In the genomic region with DNA sequence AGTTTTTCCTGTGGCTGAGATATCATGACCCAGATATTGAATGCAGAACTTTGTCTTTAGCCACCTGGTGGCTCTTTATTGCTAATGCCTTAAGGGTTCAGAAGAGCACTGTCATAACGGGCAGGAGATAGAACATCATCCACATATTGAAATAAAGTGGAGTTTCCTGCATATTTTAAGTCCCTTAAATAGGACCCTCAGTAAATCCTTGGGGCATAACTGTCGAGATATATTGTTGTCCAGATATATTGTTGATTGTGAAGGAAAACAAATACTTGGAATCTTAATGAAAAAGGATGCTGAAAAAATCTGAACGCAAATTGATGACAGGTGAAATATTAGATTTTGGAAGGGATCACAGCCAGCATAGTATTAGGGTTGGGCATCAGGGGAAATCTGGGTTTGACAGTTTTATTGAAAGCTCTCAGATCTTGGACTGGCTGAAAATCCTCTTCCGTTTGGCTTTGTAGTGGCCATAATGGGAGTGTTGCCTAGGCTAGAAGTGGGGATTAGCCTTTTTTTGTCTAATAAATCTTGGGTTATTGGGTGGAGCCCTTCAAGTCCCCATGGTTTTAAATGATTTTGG, we compare ENCODE assay signal across 9 cellular contexts. TPM values are rescaled to one million over a fixed set of nuclear protein-coding genes. Genes with fewer than 3 reads are reported as not detected.
DNase-seq lines count a peak whose midpoint lies in the region; ATAC-seq and TF ChIP-seq lines count a peak whose summit lies in the region.
"Had no signal": no experiment of that assay in that cellular context is flagged by ENCODE, and none has a peak within 500 bp of the region (broad histone marks: within the 10 kb centered on the region; RNA-seq: fewer than 3 reads in every experiment).

No MANE protein-coding gene starts in this region.

- H3K4me1 Mint-ChIP-seq in activated T-helper 2 cell treated with anti-CD3 and anti-CD28 coated beads, Interferon-gamma antibody, Interleukin-2, Interleukin-4, amounts not matched to agents 10 μg/mL and 5 μg/mL and 100 μg/mL, durations not matched to agents 14 hours and 24 hours and 36 hours (ENCODE audit: low read depth), result peaks cover 6% of the 10 kb centered on the region

- no peaks in the 10 kb centered on the region for H3K9me3 ChIP-seq in left ventricle myocardium inferior (replicated peaks)
- H3K9me3 ChIP-seq in MG63, result no peaks in the 10 kb centered on the region

- no peaks in the 10 kb centered on the region for H3K9me3 Mint-ChIP-seq in activated T-helper 2 cell treated with anti-CD3 and anti-CD28 coated beads, Interferon-gamma antibody, Interleukin-2, Interleukin-4, amounts not matched to agents 10 μg/mL and 5 μg/mL and 100 μg/mL, durations not matched to agents 14 hours and 24 hours and 36 hours

- TF ChIP-seq CTCF in C4-2B (conservative IDR thresholded peaks at IDR 0.05), result peak; percentile 51
- peak; percentile 57 for TF ChIP-seq CTCF in left ventricle myocardium inferior (IDR thresholded peaks at IDR 0.05; ENCODE audit: borderline replicate concordance)

- peaks cover 100% of the 10 kb centered on the region for H3K27me3 ChIP-seq in left ventricle myocardium inferior (ENCODE audit: low read depth)
- H3K27me3 ChIP-seq in MG63, result no peaks in the 10 kb centered on the region

- H3K27ac ChIP-seq in C4-2B (no peak overlapping the region), left ventricle myocardium inferior (replicated peaks) (no peak overlapping the region)

- peaks cover 4% of the 10 kb centered on the region for H3K36me3 Mint-ChIP-seq in activated T-helper 2 cell treated with anti-CD3 and anti-CD28 coated beads, Interferon-gamma antibody, Interleukin-2, Interleukin-4, amounts not matched to agents 10 μg/mL and 5 μg/mL and 100 μg/mL, durations not matched to agents 14 hours and 24 hours and 36 hours (ENCODE audit: low read depth)

- H3K27ac Mint-ChIP-seq in activated T-helper 2 cell treated with anti-CD3 and anti-CD28 coated beads, Interferon-gamma antibody, Interleukin-2, Interleukin-4, amounts not matched to agents 10 μg/mL and 5 μg/mL and 100 μg/mL, durations not matched to agents 14 hours and 24 hours and 36 hours, result no peak overlapping the region

- ATAC-seq in GM18870 (IDR thresholded peaks at IDR 0.05; ENCODE audit: unreplicated experiment), result peak; percentile 79
- ATAC-seq in HG03159 (IDR thresholded peaks at IDR 0.05; ENCODE audit: unreplicated experiment), result peak; percentile 93
- peak; percentile 92 for ATAC-seq in SK-N-SH treated with all-trans-retinoic acid at 6 μM for 48 hours

- intact Hi-C loops in left ventricle myocardium inferior (cut with micrococcal nuclease), result no loop called here
- intact Hi-C loops in activated T-helper 2 cell treated with anti-CD3 and anti-CD28 coated beads, Interferon-gamma antibody, Interleukin-2, Interleukin-4, amounts not matched to agents 10 μg/mL and 5 μg/mL and 100 μg/mL, durations not matched to agents 14 hours and 24 hours and 36 hours (cut with micrococcal nuclease), result no loop called here

- H3K4me3 ChIP-seq in left ventricle myocardium inferior (no peak overlapping the region), MG63 (no peak overlapping the region)
- H3K4me3 ChIP-seq: lung had no signal

- H3K4me3 Mint-ChIP-seq in activated T-helper 2 cell treated with anti-CD3 and anti-CD28 coated beads, Interferon-gamma antibody, Interleukin-2, Interleukin-4, amounts not matched to agents 10 μg/mL and 5 μg/mL and 100 μg/mL, durations not matched to agents 14 hours and 24 hours and 36 hours (ENCODE audit: low read depth), result no peak overlapping the region

- H3K4me1 ChIP-seq in left ventricle myocardium inferior, result no peaks in the 10 kb centered on the region

- DNase-seq in left ventricle myocardium inferior, result no peak
- DNase-seq in activated T-helper 2 cell treated with anti-CD3 and anti-CD28 coated beads, Interferon-gamma antibody, Interleukin-2, Interleukin-4, amounts not matched to agents 10 μg/mL and 5 μg/mL and 100 μg/mL, durations not matched to agents 14 hours and 24 hours and 36 hours (ENCODE audit: low spot score), result no peak
- no peak for DNase-seq in stimulated activated CD4-positive, alpha-beta T cell treated with anti-CD3 and anti-CD28 coated beads, Interleukin-12 subunit alpha, Interleukin-12 subunit beta, amount 100 ng/mL, for 4 hours
- no peak for DNase-seq in MG63

- H3K27me3 Mint-ChIP-seq in activated T-helper 2 cell treated with anti-CD3 and anti-CD28 coated beads, Interferon-gamma antibody, Interleukin-2, Interleukin-4, amounts not matched to agents 10 μg/mL and 5 μg/mL and 100 μg/mL, durations not matched to agents 14 hours and 24 hours and 36 hours (ENCODE audit: low read depth), result peaks cover 74% of the 10 kb centered on the region

- no peaks in the 10 kb centered on the region for H3K36me3 ChIP-seq in left ventricle myocardium inferior
- H3K36me3 ChIP-seq in MG63, result no peaks in the 10 kb centered on the region

TF ChIP-seq in SK-N-SH treated with all-trans-retinoic acid at 6 μM for 48 hours, 23 proteins besides CTCF, POLR2A, EP300 and RAD21:
- TF ChIP-seq ISL1 (CRISPR knock-in tag; IDR thresholded peaks at IDR 0.05) (no peak), BACH2 (CRISPR knock-in tag; IDR thresholded peaks at IDR 0.05; ENCODE audit: borderline replicate concordance) (no peak), GLIS3 (CRISPR knock-in tag; IDR thresholded peaks at IDR 0.05) (no peak), ZNF70 (CRISPR knock-in tag; IDR thresholded peaks at IDR 0.05) (no peak)

RNA-seq across cellular contexts. Expression of a gene that starts 13.9 kb away (rescaled TPM):
- 8.3 TPM for total RNA-seq in left ventricle myocardium inferior
- 10.8 TPM in 2 replicates for total RNA-seq in activated T-helper 2 cell treated with anti-CD3 and anti-CD28 coated beads, Interferon-gamma antibody, Interleukin-2, Interleukin-4, amounts not matched to agents 10 μg/mL and 5 μg/mL and 100 μg/mL, durations not matched to agents 14 hours and 24 hours and 36 hours
- total RNA-seq in MG63 (2014; rRNA removed; shearing (Covaris generic); ENCODE audit: low replicate concordance), result 4.1 and 9.6 TPM in 2 replicates
